In genomic region chr10:3635697-3636096, GRCh38 we compare ENCODE assay signal across 14 cellular contexts.
DNase-seq lines count a peak whose midpoint lies in the region; ATAC-seq and TF ChIP-seq lines count a peak whose summit lies in the region.
"Had no signal": no experiment of that assay in that cellular context is flagged by ENCODE, and none has a peak within 500 bp of the region (broad histone marks: within the 10 kb centered on the region; RNA-seq: fewer than 3 reads in every experiment).

No MANE protein-coding gene starts in this region.

- peaks cover 0 to 5% of the 10 kb centered on the region in 2 donors for H3K9me3 Mint-ChIP-seq in activated naive CD4-positive, alpha-beta T cell treated with anti-CD3 and anti-CD28 coated beads, Interleukin-2, amount 50 U/mL, for 72 hours

- H3K4me3 ChIP-seq in LNCaP clone FGC (ENCODE audit: low read depth, low read length) = no peak overlapping the region
- no peak overlapping the region for H3K4me3 ChIP-seq in suprapubic skin
- H3K4me3 ChIP-seq: adrenal gland, cardiac muscle cell, lung had no signal

- H3K4me1 ChIP-seq in foreskin keratinocyte = peaks cover 18% of the 10 kb centered on the region
- peaks cover 10% of the 10 kb centered on the region for H3K4me1 ChIP-seq in suprapubic skin
- H3K4me1 ChIP-seq: adrenal gland had no signal

- TF ChIP-seq CTCF in LNCaP clone FGC (IDR thresholded peaks at IDR 0.05; ENCODE audit: control insufficient read depth, extremely low read depth, insufficient read depth) (no peak), foreskin keratinocyte (conservative IDR thresholded peaks at IDR 0.05) (no peak), suprapubic skin (IDR thresholded peaks at IDR 0.05) (no peak)

- TF ChIP-seq EP300 in suprapubic skin (IDR thresholded peaks at IDR 0.05) = no peak

- peak; percentile 11 for DNase-seq in LNCaP clone FGC (ENCODE audit: low read depth)
- peak; percentile 13 for DNase-seq in NCI-H774 (lab: John Stamatoyannopoulos, UW)
- DNase-seq in foreskin keratinocyte = peak; percentile 86 to 93
- no peak for DNase-seq in suprapubic skin (ENCODE audit: low spot score in 2 of 2)
- no peak for DNase-seq in NCI-H187 treated with DMSO at 0.1 percent for 48 hours (lab: John Stamatoyannopoulos, UW)
- no peak for DNase-seq in activated naive CD4-positive, alpha-beta T cell treated with anti-CD3 and anti-CD28 coated beads, Interleukin-2, amount 50 U/mL, for 72 hours (ENCODE audit: low spot score in 2 of 2)
- DNase-seq in Ammon's horn (ENCODE audit: low spot score) = no peak
- DNase-seq: activated CD4-positive, alpha-beta T cell treated with anti-CD3 and anti-CD28 coated beads for 36 hours; adrenal gland; head of caudate nucleus; naive thymus-derived CD4-positive, alpha-beta T cell; stimulated activated CD4-positive, alpha-beta T cell treated with anti-CD3 and anti-CD28 coated beads, Interleukin-4, amount 100 ng/mL, for 1 hour had no signal

- ATAC-seq in foreskin keratinocyte = peak; percentile 81
- ATAC-seq in activated naive CD4-positive, alpha-beta T cell treated with anti-CD3 and anti-CD28 coated beads, Interleukin-2, amount 50 U/mL, for 72 hours = no peak
- ATAC-seq: activated CD4-positive, alpha-beta T cell treated with anti-CD3 and anti-CD28 coated beads for 36 hours; naive thymus-derived CD4-positive, alpha-beta T cell had no signal

- no peak overlapping the region for H3K27ac Mint-ChIP-seq in activated naive CD4-positive, alpha-beta T cell treated with anti-CD3 and anti-CD28 coated beads, Interleukin-2, amount 50 U/mL, for 72 hours
- H3K27ac Mint-ChIP-seq: activated CD4-positive, alpha-beta T cell treated with anti-CD3 and anti-CD28 coated beads for 36 hours had no signal

- 40% methylated on average over 6 of the region's 6 CpGs for WGBS in suprapubic skin

- no peaks in the 10 kb centered on the region for H3K27me3 ChIP-seq in foreskin keratinocyte
- no peaks in the 10 kb centered on the region for H3K27me3 ChIP-seq in suprapubic skin
- H3K27me3 ChIP-seq: adrenal gland, cardiac muscle cell had no signal

- H3K36me3 ChIP-seq in suprapubic skin = no peaks in the 10 kb centered on the region
- H3K36me3 ChIP-seq: adrenal gland, cardiac muscle cell had no signal

- no peak for TF ChIP-seq POLR2A in suprapubic skin (IDR thresholded peaks at IDR 0.05)

- no peaks in the 10 kb centered on the region for H3K9me3 ChIP-seq in suprapubic skin
- H3K9me3 ChIP-seq: adrenal gland had no signal

- H3K27ac ChIP-seq in foreskin keratinocyte = peak overlapping the region; percentile 91
- peak overlapping the region; percentile 72 for H3K27ac ChIP-seq in suprapubic skin
- H3K27ac ChIP-seq: adrenal gland, cardiac muscle cell had no signal

- no peaks in the 10 kb centered on the region for H3K36me3 Mint-ChIP-seq in activated naive CD4-positive, alpha-beta T cell treated with anti-CD3 and anti-CD28 coated beads, Interleukin-2, amount 50 U/mL, for 72 hours
- H3K36me3 Mint-ChIP-seq: naive thymus-derived CD4-positive, alpha-beta T cell had no signal

Comparison
In these comparisons a context has a peak if more than half of its experiments do, and no peak if none do; other contexts are left out.
1. DNase-seq: peak in LNCaP clone FGC (single experiment), NCI-H774 (single experiment) and foreskin keratinocyte (2 of 2); none in suprapubic skin (0 of 2), NCI-H187 treated with DMSO at 0.1 percent for 48 hours (single experiment), activated naive CD4-positive, alpha-beta T cell treated with anti-CD3 and anti-CD28 coated beads, Interleukin-2, amount 50 U/mL, for 72 hours (0 of 2) and Ammon's horn (single experiment).